Comparison of ENCODE assay signal across 29 cellular contexts in the genomic region with DNA sequence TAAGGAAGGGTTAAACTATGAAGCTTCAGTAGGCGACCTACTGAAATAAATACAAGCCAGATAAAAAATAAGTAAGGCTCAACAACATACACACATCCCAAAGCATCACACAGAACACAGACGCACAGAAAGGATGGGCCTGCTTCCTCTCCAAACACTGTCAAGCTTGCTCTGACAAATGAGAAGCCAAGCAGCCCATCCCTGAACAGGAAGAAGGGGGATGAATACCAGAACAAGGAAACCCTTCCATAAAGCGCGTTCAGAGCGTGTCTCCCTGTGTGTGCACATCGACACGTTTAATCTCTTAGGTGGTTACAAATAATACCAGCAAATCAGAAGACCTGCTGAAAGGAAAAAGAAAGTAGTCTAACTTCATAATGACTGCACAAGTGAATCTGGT. TPM values are rescaled to one million over a fixed set of nuclear protein-coding genes. Genes with fewer than 3 reads are reported as not detected.
DNase-seq lines count a peak whose midpoint lies in the region; ATAC-seq, FAIRE-seq and TF ChIP-seq lines count a peak whose summit lies in the region.
"Had no signal": no experiment of that assay in that cellular context is flagged by ENCODE, and none has a peak within 500 bp of the region (broad histone marks: within the 10 kb centered on the region; RNA-seq: fewer than 3 reads in every experiment).

No MANE protein-coding gene starts in this region.

- no TSS peak for BruUV-seq in endothelial cell of umbilical vein (replicated peaks; lab: Mats Ljungman, UMichigan)

- no peaks in the 10 kb centered on the region for H3K9me3 Mint-ChIP-seq in activated naive CD4-positive, alpha-beta T cell treated with anti-CD3 and anti-CD28 coated beads, Interleukin-2, amount 10 ng/mL, durations not matched to agents 7 days and 5 days
- H3K9me3 Mint-ChIP-seq: activated naive CD8-positive, alpha-beta T cell treated with anti-CD3 and anti-CD28 coated beads for 36 hours; activated T-helper 2 cell treated with anti-CD3 and anti-CD28 coated beads, Interferon-gamma antibody, Interleukin-2, Interleukin-4, amounts not matched to agents 10 μg/mL and 5 μg/mL and 100 μg/mL, durations not matched to agents 14 hours and 24 hours and 36 hours; central memory CD8-positive, alpha-beta T cell had no signal

- DNase-seq in Ammon's horn (ENCODE audit: low spot score), result peak; percentile 57
- peak; percentile 36 for DNase-seq in SK-N-DZ (ENCODE audit: low spot score)
- peak; percentile 10 for DNase-seq in endothelial cell of umbilical vein (ENCODE audit: low read depth, low spot score)
- DNase-seq in left kidney (ENCODE audit: low read depth, low spot score), result peak; percentile 27
- DNase-seq in activated CD4-positive, alpha-beta T cell treated with anti-CD3 and anti-CD28 coated beads for 48 hours, result no peak
- DNase-seq in activated naive CD4-positive, alpha-beta T cell treated with anti-CD3 and anti-CD28 coated beads, Interleukin-2, amount 10 ng/mL, durations not matched to agents 7 days and 5 days, result no peak
- no peak for DNase-seq in germinal center (ENCODE audit: low spot score)
- DNase-seq: activated CD4-positive, alpha-beta memory T cell treated with anti-CD3 and anti-CD28 coated beads for 36 hours; activated CD8-positive, alpha-beta memory T cell treated with anti-CD3 and anti-CD28 coated beads, Interleukin-2, amount 50 U/mL, for 48 hours; activated naive CD8-positive, alpha-beta T cell treated with anti-CD3 and anti-CD28 coated beads for 36 hours; DMS79; dorsolateral prefrontal cortex; gastrocnemius medialis; H9; naive B cell; NCI-H146; NCI-H524; occipital lobe; Peyer's patch; retina had no signal

- peak overlapping the region; percentile 56 for H2AFZ ChIP-seq in endothelial cell of umbilical vein (ENCODE audit: low read depth, low read length)

- H3K9me1 ChIP-seq in endothelial cell of umbilical vein (replicated peaks; ENCODE audit: control insufficient read depth, extremely low read depth, insufficient read depth, low read length), result no peaks in the 10 kb centered on the region

- POLR2A ChIA-PET in endothelial cell of umbilical vein (lab: Charles Lee), result no interaction called here

- no peak for TF ChIP-seq CTCF in endothelial cell of umbilical vein (IDR thresholded peaks at IDR 0.05; ENCODE audit: extremely low read depth in 1 of 2, insufficient read depth in 1 of 2, low read depth in 1 of 2, low read length in 2 of 2)

- no peak for ATAC-seq in HG02981 (IDR thresholded peaks at IDR 0.05; ENCODE audit: unreplicated experiment)
- ATAC-seq: A549, gastrocnemius medialis, GM12878 had no signal

- intact Hi-C loops in endothelial cell of umbilical vein (cut with micrococcal nuclease), result no loop called here

- no peaks in the 10 kb centered on the region for H3K79me2 ChIP-seq in endothelial cell of umbilical vein (ENCODE audit: control insufficient read depth, insufficient read depth, low read length)

- dilution Hi-C loops in endothelial cell of umbilical vein (cut with MboI; ENCODE audit: extremely low pct_ligation_motif_present, low sequenced_read_pairs), result no loop called here

- no peak overlapping the region for H3K4me3 Mint-ChIP-seq in activated naive CD4-positive, alpha-beta T cell treated with anti-CD3 and anti-CD28 coated beads, Interleukin-2, amount 10 ng/mL, durations not matched to agents 7 days and 5 days
- H3K4me3 Mint-ChIP-seq: activated CD4-positive, alpha-beta memory T cell treated with anti-CD3 and anti-CD28 coated beads for 36 hours; activated naive CD8-positive, alpha-beta T cell treated with anti-CD3 and anti-CD28 coated beads for 36 hours; B cell; central memory CD8-positive, alpha-beta T cell; H9; naive B cell had no signal

- H3K27ac ChIP-seq in endothelial cell of umbilical vein (ENCODE audit: insufficient read depth, low read depth, low read length), result no peak overlapping the region
- H3K27ac ChIP-seq: A549, gastrocnemius medialis, KMS-11, Peyer's patch, vagina had no signal

- no peak overlapping the region for H3K4me2 ChIP-seq in endothelial cell of umbilical vein (ENCODE audit: insufficient read depth, low read length)
- H3K4me2 ChIP-seq: A549, KMS-11 had no signal

- no peaks in the 10 kb centered on the region for H3K27me3 Mint-ChIP-seq in activated naive CD4-positive, alpha-beta T cell treated with anti-CD3 and anti-CD28 coated beads, Interleukin-2, amount 10 ng/mL, durations not matched to agents 7 days and 5 days
- H3K27me3 Mint-ChIP-seq: activated CD4-positive, alpha-beta memory T cell treated with anti-CD3 and anti-CD28 coated beads for 36 hours; activated naive CD8-positive, alpha-beta T cell treated with anti-CD3 and anti-CD28 coated beads for 36 hours; B cell; naive B cell had no signal

- no peaks in the 10 kb centered on the region for H4K20me1 ChIP-seq in endothelial cell of umbilical vein (replicated peaks; ENCODE audit: control insufficient read depth, extremely low read depth, insufficient read depth, low read length)

- no peak overlapping the region for H3K27ac Mint-ChIP-seq in activated naive CD4-positive, alpha-beta T cell treated with anti-CD3 and anti-CD28 coated beads, Interleukin-2, amount 10 ng/mL, durations not matched to agents 7 days and 5 days
- H3K27ac Mint-ChIP-seq: activated CD4-positive, alpha-beta memory T cell treated with anti-CD3 and anti-CD28 coated beads for 36 hours; activated naive CD8-positive, alpha-beta T cell treated with anti-CD3 and anti-CD28 coated beads for 36 hours; activated T-helper 2 cell treated with anti-CD3 and anti-CD28 coated beads, Interferon-gamma antibody, Interleukin-2, Interleukin-4, amounts not matched to agents 10 μg/mL and 5 μg/mL and 100 μg/mL, durations not matched to agents 14 hours and 24 hours and 36 hours; B cell; H9; naive B cell had no signal

- H3K36me3 Mint-ChIP-seq in activated naive CD4-positive, alpha-beta T cell treated with anti-CD3 and anti-CD28 coated beads, Interleukin-2, amount 10 ng/mL, durations not matched to agents 7 days and 5 days, result no peaks in the 10 kb centered on the region
- H3K36me3 Mint-ChIP-seq: activated CD4-positive, alpha-beta memory T cell treated with anti-CD3 and anti-CD28 coated beads for 36 hours; naive B cell had no signal

- H3K4me1 Mint-ChIP-seq in activated naive CD4-positive, alpha-beta T cell treated with anti-CD3 and anti-CD28 coated beads, Interleukin-2, amount 10 ng/mL, durations not matched to agents 7 days and 5 days, result no peaks in the 10 kb centered on the region
- H3K4me1 Mint-ChIP-seq: activated naive CD8-positive, alpha-beta T cell treated with anti-CD3 and anti-CD28 coated beads for 36 hours; B cell; central memory CD8-positive, alpha-beta T cell; naive B cell had no signal

- no peak for FAIRE-seq in endothelial cell of umbilical vein (lab: Jason Lieb, UNC)
- FAIRE-seq: A549, GM12878 had no signal

- CTCF ChIA-PET in endothelial cell of umbilical vein (lab: Charles Lee), result interaction anchor here (1.0 to 1.1 kb wide), 2 partner anchors 12 kb away, joined by 4 read pairs; no protein-coding TSS in a partner anchor
- CTCF ChIA-PET in activated naive CD4-positive, alpha-beta T cell treated with anti-CD3 and anti-CD28 coated beads, Interleukin-2, amount 10 ng/mL, durations not matched to agents 7 days and 5 days (lab: Charles Lee), result no interaction called here

- no peaks in the 10 kb centered on the region for H3K9me3 ChIP-seq in endothelial cell of umbilical vein (replicated peaks; ENCODE audit: control insufficient read depth, insufficient read depth, low read length)
- H3K9me3 ChIP-seq: A549, gastrocnemius medialis, Peyer's patch, vagina had no signal

- H3K9ac ChIP-seq in endothelial cell of umbilical vein (replicated peaks; ENCODE audit: extremely low read depth, insufficient read depth, low read length), result no peak overlapping the region
- H3K9ac ChIP-seq: KMS-11 had no signal

- no peak for TF ChIP-seq POLR2A in endothelial cell of umbilical vein (IDR thresholded peaks at IDR 0.05; ENCODE audit: low read depth, low read length)

- H3K36me3 ChIP-seq in endothelial cell of umbilical vein (ENCODE audit: control insufficient read depth in 2 of 2, extremely low read depth in 1 of 2, insufficient read depth in 2 of 2, low read length in 2 of 2), result no peaks in the 10 kb centered on the region
- H3K36me3 ChIP-seq: gastrocnemius medialis, Peyer's patch, vagina had no signal

- no peaks in the 10 kb centered on the region for H3K4me1 ChIP-seq in endothelial cell of umbilical vein (ENCODE audit: control insufficient read depth, extremely low read depth, insufficient read depth, low read length)
- H3K4me1 ChIP-seq: A549, gastrocnemius medialis, Peyer's patch, vagina had no signal

- H3K27me3 ChIP-seq in endothelial cell of umbilical vein (ENCODE audit: control insufficient read depth in 2 of 2, insufficient read depth in 2 of 2, low read length in 2 of 2), result no peaks in the 10 kb centered on the region
- H3K27me3 ChIP-seq: dorsolateral prefrontal cortex, gastrocnemius medialis, Peyer's patch, vagina had no signal

- no peak overlapping the region for H3K4me3 ChIP-seq in endothelial cell of umbilical vein (replicated peaks in 1 of 3; ENCODE audit: insufficient read depth in 1 of 3, low read depth in 1 of 3, low read length in 3 of 3)
- H3K4me3 ChIP-seq: A549, gastrocnemius medialis, GM12878, lung, Peyer's patch, vagina had no signal

TF ChIP-seq in endothelial cell of umbilical vein, 7 proteins besides CTCF, POLR2A, EP300 and RAD21:
- TF ChIP-seq FOS (IDR thresholded peaks at IDR 0.05; ENCODE audit: borderline replicate concordance, insufficient read depth, low read length), result no peak
- no peak for TF ChIP-seq JUN (IDR thresholded peaks at IDR 0.05; ENCODE audit: borderline replicate concordance, insufficient read depth, insufficient read length, low read depth)
- no peak for TF ChIP-seq GATA2 (IDR thresholded peaks at IDR 0.05; ENCODE audit: insufficient read depth, insufficient read length, low read depth, low read length)
TF ChIP-seq in endothelial cell of umbilical vein: peak in this region for 0.

RNA-seq across cellular contexts. Expression of a gene that starts 27.1 kb away (rescaled TPM):
- polyA plus RNA-seq in SK-N-DZ (2014; cell fraction: cytosol; rRNA removed), result 36.1 and 48.1 TPM in 2 replicates
- polyA plus RNA-seq in SK-N-DZ (2014; cell fraction: nucleus; rRNA removed), result 92.7 and 95.5 TPM in 2 replicates
- 17.9 and 22.1 TPM in 2 replicates for total RNA-seq in endothelial cell of umbilical vein
- polyA plus RNA-seq in endothelial cell of umbilical vein, result 8.9 and 10.9 TPM in 2 replicates
- 6.1 and 7.7 TPM in 2 replicates for polyA plus RNA-seq in endothelial cell of umbilical vein (2011; cell fraction: cytosol; rRNA removed)
- 54.3 and 59.3 TPM in 2 replicates for polyA plus RNA-seq in endothelial cell of umbilical vein (2011; cell fraction: nucleus; rRNA removed)
- polyA plus RNA-seq in endothelial cell of umbilical vein (2012), result 17.5 and 18.1 TPM in 2 replicates
- polyA minus RNA-seq in endothelial cell of umbilical vein, result 21.0 and 23.5 TPM in 2 replicates
- 3.6 TPM for polyA minus RNA-seq in endothelial cell of umbilical vein (2011; cell fraction: cytosol; rRNA and poly(A)+ RNA removed)
- 23.5 and 31.4 TPM in 2 replicates for polyA minus RNA-seq in endothelial cell of umbilical vein (2011; cell fraction: nucleus; rRNA and poly(A)+ RNA removed)

Comparison
In these comparisons a context has a peak if more than half of its experiments do, and no peak if none do; other contexts are left out.
1. DNase-seq: peak in Ammon's horn (single experiment), SK-N-DZ (single experiment), endothelial cell of umbilical vein (single experiment) and left kidney (single experiment); none in activated CD4-positive, alpha-beta T cell treated with anti-CD3 and anti-CD28 coated beads for 48 hours (single experiment), activated naive CD4-positive, alpha-beta T cell treated with anti-CD3 and anti-CD28 coated beads, Interleukin-2, amount 10 ng/mL, durations not matched to agents 7 days and 5 days (single experiment) and germinal center (single experiment).